ENCODE assay signal across 13 cellular contexts in genomic region chr21:31644648-31645047, GRCh38.
"Had no signal": no experiment of that assay in that cellular context is flagged by ENCODE, and none has a peak within 500 bp of the region (broad histone marks: within the 10 kb centered on the region; RNA-seq: fewer than 3 reads in every experiment).

No MANE protein-coding gene starts in this region.

- H3K27me3 ChIP-seq: cardiac muscle cell, hepatocyte, sigmoid colon, testis had no signal

- H3K36me3 ChIP-seq: cardiac muscle cell, lower lobe of right lung, sigmoid colon had no signal

- ATAC-seq: activated CD8-positive, alpha-beta T cell treated with anti-CD3 and anti-CD28 coated beads for 36 hours; lower lobe of right lung; natural killer cell; T-helper 17 cell had no signal

- DNase-seq: activated CD4-positive, alpha-beta T cell treated with anti-CD3 and anti-CD28 coated beads for 4 hours; activated CD8-positive, alpha-beta memory T cell treated with anti-CD3 and anti-CD28 coated beads, Interleukin-2, amount 50 U/mL, for 4 hours; activated CD8-positive, alpha-beta T cell treated with anti-CD3 and anti-CD28 coated beads for 36 hours; lower lobe of right lung; natural killer cell; nucleus accumbens; sigmoid colon; stimulated activated CD4-positive, alpha-beta T cell treated with anti-CD3 and anti-CD28 coated beads, Interleukin-2, amount 100 ng/mL, for 48 hours; T-helper 17 cell; testis had no signal

- H3K4me1 ChIP-seq: lower lobe of right lung, sigmoid colon, testis had no signal

- H3K4me3 ChIP-seq: cardiac muscle cell, hepatocyte, lower lobe of right lung, sigmoid colon, testis had no signal

- H3K27ac ChIP-seq: cardiac muscle cell, epithelial cell of prostate, hepatocyte, lower lobe of right lung, sigmoid colon, testis had no signal

- H3K9me3 ChIP-seq: lower lobe of right lung, testis had no signal
